Comparison of ENCODE assay signal across 8 cellular contexts in the genomic region with DNA sequence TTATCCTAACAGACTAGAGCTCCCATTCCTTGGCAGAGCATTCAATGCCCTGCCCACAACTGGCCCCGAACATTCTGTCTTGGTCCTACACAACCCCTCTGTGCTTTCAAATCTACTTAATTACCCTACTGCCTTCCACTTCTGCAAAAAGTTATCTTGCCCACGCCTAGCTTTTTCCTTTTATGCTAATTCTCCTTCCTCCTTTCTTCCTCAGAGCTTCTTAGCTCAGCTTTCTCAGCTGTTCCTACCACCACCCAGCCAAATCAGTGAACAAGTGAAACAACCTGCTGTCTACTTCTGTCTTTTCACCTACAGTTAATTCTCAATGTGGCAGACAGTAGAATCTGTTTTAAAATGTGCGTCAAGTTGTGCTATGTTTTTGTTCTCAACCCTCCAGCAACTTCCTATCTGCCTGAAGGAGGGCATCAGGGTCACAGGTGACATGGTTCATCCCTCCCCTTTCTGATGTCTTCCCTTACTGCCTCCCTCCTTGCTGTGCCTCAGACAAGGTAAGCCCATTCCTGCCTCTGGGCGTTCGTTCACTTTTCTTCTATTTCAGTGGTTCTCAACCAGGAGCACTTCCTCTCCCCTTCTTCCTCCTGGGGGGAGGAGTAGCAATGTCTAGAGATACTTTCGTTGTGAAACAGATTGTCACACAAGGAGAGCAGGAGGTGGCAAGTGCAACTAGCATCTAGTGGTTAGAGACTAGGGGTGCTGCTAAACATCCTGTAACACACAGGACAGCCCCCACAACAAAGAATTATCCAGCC. TPM values are rescaled to one million over a fixed set of nuclear protein-coding genes. Genes with fewer than 3 reads are reported as not detected.
DNase-seq lines count a peak whose midpoint lies in the region; ATAC-seq lines count a peak whose summit lies in the region.

No MANE protein-coding gene starts in this region.

- ATAC-seq in HG03066 (IDR thresholded peaks at IDR 0.05; ENCODE audit: low read depth, unreplicated experiment), result peak; percentile 46

- intact Hi-C loops in posterior vena cava (cut with DNase I), result loop anchor here in 1 of 2 donors (10.0 kb wide), 1 partner anchor 49 kb away; no protein-coding TSS in a partner anchor

- DNase-seq in stimulated activated CD4-positive, alpha-beta T cell treated with anti-CD3 and anti-CD28 coated beads, Interleukin-4, amount 100 ng/mL, for 24 hours, result peak; percentile 22
- no peak for DNase-seq in stimulated activated CD4-positive, alpha-beta T cell treated with anti-CD3 and anti-CD28 coated beads, Interleukin-2, amount 100 ng/mL, for 24 hours
- DNase-seq in T-helper 1 cell (peak in 3 of 5 donors; percentile 9 to 75 (median 15)), inferior parietal cortex (ENCODE audit: extremely low spot score) (peak; percentile 43), posterior vena cava (ENCODE audit: low spot score) (no peak), iPS-NIHi7 (ENCODE audit: extremely low spot score) (no peak), GM19238 (ENCODE audit: insufficient read length, low spot score) (no peak)

RNA-seq across cellular contexts. Expression of gene REEP5, which starts 1.3 kb away (rescaled TPM):
- total RNA-seq in posterior vena cava, result 10 to 100 TPM; 63.8 to 76.3 TPM

RNA-seq across cellular contexts. Expression of gene DCP2, which starts 53.3 kb away (rescaled TPM):
- total RNA-seq in posterior vena cava, result 10 to 100 TPM; 31.7 to 32.2 TPM

Comparison
In these comparisons a context has a peak if more than half of its experiments do, and no peak if none do; other contexts are left out.
1. DNase-seq: peak in stimulated activated CD4-positive, alpha-beta T cell treated with anti-CD3 and anti-CD28 coated beads, Interleukin-4, amount 100 ng/mL, for 24 hours (single experiment), T-helper 1 cell (3 of 5) and inferior parietal cortex (single experiment); none in stimulated activated CD4-positive, alpha-beta T cell treated with anti-CD3 and anti-CD28 coated beads, Interleukin-2, amount 100 ng/mL, for 24 hours (0 of 2), posterior vena cava (single experiment), iPS-NIHi7 (single experiment) and GM19238 (single experiment).